Comparison of ENCODE assay signal across 8 cellular contexts in the genomic region with DNA sequence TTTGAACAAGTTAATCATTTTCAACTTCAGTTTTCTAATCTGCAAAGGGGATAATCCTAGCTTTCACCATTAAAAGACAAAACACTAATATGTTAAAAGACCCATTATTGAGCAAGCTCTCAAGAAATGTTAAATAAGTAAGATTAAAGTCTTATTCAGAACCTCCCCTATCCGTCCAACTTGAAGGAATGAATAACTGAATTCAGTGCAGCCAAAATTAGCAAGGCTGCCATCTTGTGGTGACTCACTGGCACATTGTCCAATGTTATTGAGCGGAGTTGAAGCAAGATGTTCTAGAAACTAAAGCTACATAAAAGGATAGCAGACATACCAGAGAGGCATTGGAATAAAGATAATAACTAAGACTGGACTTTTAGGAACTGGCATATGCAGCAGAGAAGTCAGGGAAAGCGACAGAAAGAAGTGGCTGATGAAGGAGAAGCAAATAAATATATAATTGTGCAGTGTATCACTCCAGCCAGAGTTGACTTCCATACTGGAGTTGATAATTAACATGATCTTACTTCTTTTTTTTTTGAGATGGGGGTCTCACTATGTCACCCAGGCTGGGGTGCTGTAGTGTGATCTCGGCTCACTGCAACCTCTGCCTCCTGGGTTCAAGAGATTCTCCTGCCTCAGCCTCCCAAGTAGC. TPM values are rescaled to one million over a fixed set of nuclear protein-coding genes. Genes with fewer than 3 reads are reported as not detected.
A peak's percentile ranks its signal among the peaks of the same experiment; 100 is the strongest.
DNase-seq lines count a peak whose midpoint lies in the region; ATAC-seq and TF ChIP-seq lines count a peak whose summit lies in the region.

No MANE protein-coding gene starts in this region.

- H3K27me3 ChIP-seq in CD8-positive, alpha-beta memory T cell (ENCODE audit: insufficient read depth, low read length, poor library complexity, severe bottlenecking) = no peaks in the 10 kb centered on the region

- POLR2A ChIA-PET in CD8-positive, alpha-beta memory T cell (lab: Charles Lee) = interaction anchor here (0.8 kb wide), 1 partner anchor 9 kb away, joined by 3 read pairs; no protein-coding TSS in a partner anchor
- POLR2A ChIA-PET in HEK293T (lab: Yijun Ruan, JAX) = no interaction called here

- peaks cover 0 to 1% of the 10 kb centered on the region in 2 donors for H3K27me3 Mint-ChIP-seq in CD8-positive, alpha-beta memory T cell

- no peak overlapping the region for H3K27ac ChIP-seq in CD8-positive, alpha-beta memory T cell (ENCODE audit: low read depth, low read length)

- peak overlapping the region in 1 of 7 donors; percentile 1 for H3K4me3 Mint-ChIP-seq in CD8-positive, alpha-beta memory T cell

- peak overlapping the region in 6 of 8 donors; percentile 12 to 89 (median 70) for H3K27ac Mint-ChIP-seq in CD8-positive, alpha-beta memory T cell

- H3K9me3 ChIP-seq in CD8-positive, alpha-beta memory T cell (ENCODE audit: low read length) = no peaks in the 10 kb centered on the region

- TF ChIP-seq CTCF in fibroblast of mammary gland (conservative IDR thresholded peaks at IDR 0.05; ENCODE audit: control insufficient read depth, insufficient read depth, low read depth, low read length) (peak; percentile 54), omental fat pad (IDR thresholded peaks at IDR 0.05) (no peak)

- H3K36me3 Mint-ChIP-seq in CD8-positive, alpha-beta memory T cell = no peaks in the 10 kb centered on the region

- H3K4me1 ChIP-seq in CD8-positive, alpha-beta memory T cell (ENCODE audit: insufficient read depth, low read length) = peaks cover 50% of the 10 kb centered on the region

- peak; percentile 21 to 66 (median 38) for DNase-seq in CD8-positive, alpha-beta memory T cell
- DNase-seq in HEK293T (ENCODE audit: extremely low spot score) = peak; percentile 56
- DNase-seq in NCI-H82 (lab: John Stamatoyannopoulos, UW) = peak; percentile 81
- DNase-seq in activated T-cell treated with anti-CD3 and anti-CD28 coated beads, Interleukin-2, amount 50 U/mL, for 1 hour = peak; percentile 42
- peak; percentile 75 for DNase-seq in fibroblast of mammary gland (ENCODE audit: low read depth)
- no peak for DNase-seq in omental fat pad (ENCODE audit: low spot score)
- no peak for DNase-seq in 8988T

- H3K36me3 ChIP-seq in CD8-positive, alpha-beta memory T cell (ENCODE audit: insufficient read depth, low read length) = no peaks in the 10 kb centered on the region

- no peak overlapping the region for H3K4me3 ChIP-seq in CD8-positive, alpha-beta memory T cell (ENCODE audit: low read length)
- no peak overlapping the region for H3K4me3 ChIP-seq in fibroblast of mammary gland (ENCODE audit: control insufficient read depth, low read depth, low read length)

- no peaks in the 10 kb centered on the region for H3K9me3 Mint-ChIP-seq in CD8-positive, alpha-beta memory T cell

- CTCF ChIA-PET in CD8-positive, alpha-beta memory T cell (lab: Charles Lee) = interaction anchor here (0.6 to 3.1 kb wide), 20 partner anchors 10 to 233 kb away, joined by 3 to 31 read pairs (median 4); a partner anchor contains a TSS
- CTCF ChIA-PET in HEK293T (lab: Yijun Ruan, JAX) = interaction anchor here (0.6 to 4.2 kb wide), 17 partner anchors 9 to 445 kb away, joined by 3 to 26 read pairs (median 4); no protein-coding TSS in a partner anchor

- H3K4me1 Mint-ChIP-seq in CD8-positive, alpha-beta memory T cell = peaks cover 37 to 53% (median 45%) of the 10 kb centered on the region in 3 donors

- ATAC-seq in omental fat pad (ENCODE audit: low FRiP score) (peak; percentile 46), HG03439 (IDR thresholded peaks at IDR 0.05; ENCODE audit: unreplicated experiment) (no peak)

TF ChIP-seq in HEK293T, 16 proteins besides CTCF, POLR2A, EP300 and RAD21:
- TF ChIP-seq CTBP1 (IDR thresholded peaks at IDR 0.05; ENCODE audit: borderline replicate concordance) (no peak), HDGF (IDR thresholded peaks at IDR 0.05; ENCODE audit: borderline replicate concordance) (no peak), FOXK2 (IDR thresholded peaks at IDR 0.05) (no peak), ZNF384 (IDR thresholded peaks at IDR 0.05) (no peak), ARNT (IDR thresholded peaks at IDR 0.05) (no peak), SP1 (IDR thresholded peaks at IDR 0.05) (no peak), BHLHE40 (IDR thresholded peaks at IDR 0.05; ENCODE audit: borderline replicate concordance) (no peak), LEF1 (IDR thresholded peaks at IDR 0.05; ENCODE audit: borderline replicate concordance) (no peak), NFRKB (IDR thresholded peaks at IDR 0.05) (no peak), FOXA1 (IDR thresholded peaks at IDR 0.05) (no peak), L3MBTL2 (conservative IDR thresholded peaks at IDR 0.05) (no peak), FOXM1 (IDR thresholded peaks at IDR 0.05; ENCODE audit: borderline replicate concordance) (no peak), TARDBP (IDR thresholded peaks at IDR 0.05) (no peak), ELF4 (IDR thresholded peaks at IDR 0.05) (no peak), SUZ12 (IDR thresholded peaks at IDR 0.05) (no peak)
- TF ChIP-seq, protein P1, sequence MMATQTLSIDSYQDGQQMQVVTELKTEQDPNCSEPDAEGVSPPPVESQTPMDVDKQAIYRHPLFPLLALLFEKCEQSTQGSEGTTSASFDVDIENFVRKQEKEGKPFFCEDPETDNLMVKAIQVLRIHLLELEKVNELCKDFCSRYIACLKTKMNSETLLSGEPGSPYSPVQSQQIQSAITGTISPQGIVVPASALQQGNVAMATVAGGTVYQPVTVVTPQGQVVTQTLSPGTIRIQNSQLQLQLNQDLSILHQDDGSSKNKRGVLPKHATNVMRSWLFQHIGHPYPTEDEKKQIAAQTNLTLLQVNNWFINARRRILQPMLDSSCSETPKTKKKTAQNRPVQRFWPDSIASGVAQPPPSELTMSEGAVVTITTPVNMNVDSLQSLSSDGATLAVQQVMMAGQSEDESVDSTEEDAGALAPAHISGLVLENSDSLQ (IDR thresholded peaks at IDR 0.05) = no peak
TF ChIP-seq in HEK293T: peak in this region for 0.

RNA-seq across cellular contexts. Expression of a gene that starts 8.2 kb away (rescaled TPM):
- 100 to 1,000 TPM; 519 to 536 TPM for total RNA-seq in CD8-positive, alpha-beta memory T cell
- polyA plus RNA-seq in CD8-positive, alpha-beta memory T cell = 788 TPM
- total RNA-seq in omental fat pad = 100 to 1,000 TPM; 230 to 364 (median 290) TPM

Comparison
In these comparisons a context has a peak if more than half of its experiments do, and no peak if none do; other contexts are left out.
1. DNase-seq: peak in CD8-positive, alpha-beta memory T cell (5 of 5), HEK293T (single experiment), NCI-H82 (single experiment), activated T-cell treated with anti-CD3 and anti-CD28 coated beads, Interleukin-2, amount 50 U/mL, for 1 hour (single experiment) and fibroblast of mammary gland (single experiment); none in omental fat pad (single experiment) and 8988T (single experiment).